ENCODE assay signal across 14 cellular contexts in the genomic region with DNA sequence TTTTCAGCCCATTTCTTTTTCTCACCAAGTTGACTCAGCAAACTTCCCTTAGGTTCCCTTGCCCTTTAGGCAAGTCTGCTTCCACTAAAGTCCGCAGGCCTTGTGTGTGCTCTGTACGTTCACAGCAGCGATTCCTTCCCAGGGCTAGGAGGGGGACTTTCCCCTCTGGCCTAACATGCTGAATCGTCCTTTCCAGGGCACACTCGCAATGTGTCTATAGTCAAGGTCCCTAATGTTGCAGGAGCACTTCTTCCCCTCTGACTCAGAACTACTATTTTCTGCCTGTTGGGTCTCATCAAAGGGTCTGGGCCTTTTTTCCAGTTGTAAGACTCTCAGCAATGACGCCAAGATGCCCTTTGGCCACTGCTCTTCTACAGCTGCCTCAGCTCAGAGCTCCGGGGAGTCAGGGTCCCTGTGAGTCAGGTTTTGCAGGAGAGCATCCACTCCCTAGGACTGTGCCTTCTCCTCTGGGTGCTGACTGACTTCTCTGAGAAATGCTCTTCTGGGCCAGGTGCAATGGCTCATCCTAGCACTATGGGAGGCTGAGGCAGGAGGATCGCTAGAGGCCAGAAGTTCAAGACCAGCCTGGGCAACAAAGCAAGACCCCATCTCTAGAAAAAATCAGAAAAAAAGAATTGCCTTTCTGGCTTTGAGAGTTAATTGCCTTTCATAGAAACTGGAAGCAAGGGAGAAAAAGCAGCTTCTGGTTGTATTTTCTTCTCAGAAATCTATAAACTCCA.
A peak's percentile ranks its signal among the peaks of the same experiment; 100 is the strongest.
DNase-seq lines count a peak whose midpoint lies in the region; ATAC-seq and TF ChIP-seq lines count a peak whose summit lies in the region.
"Had no signal": no experiment of that assay in that cellular context is flagged by ENCODE, and none has a peak within 500 bp of the region (broad histone marks: within the 10 kb centered on the region; RNA-seq: fewer than 3 reads in every experiment).

No MANE protein-coding gene starts in this region.

- H3K79me2 ChIP-seq in smooth muscle cell (ENCODE audit: low read depth) = no peaks in the 10 kb centered on the region

- intact Hi-C loops in A673 (cut with micrococcal nuclease; ENCODE audit: unreplicated experiment) = no loop called here

- 41% methylated on average over 8 of the region's 8 CpGs for WGBS in smooth muscle cell (ENCODE audit: low lambda C conversion rate)

- CTCF ChIA-PET in WTC11 (lab: Charles Lee) = no interaction called here
- CTCF ChIA-PET in A673 (lab: Charles Lee) = no interaction called here

- no peaks in the 10 kb centered on the region for H4K20me1 ChIP-seq in smooth muscle cell (ENCODE audit: low read depth)

- H3K27ac ChIP-seq in smooth muscle cell (ENCODE audit: low read depth) (peak overlapping the region; percentile 68), A673 (ENCODE audit: low read depth, low read length, poor library complexity, severe bottlenecking) (no peak overlapping the region)
- H3K27ac ChIP-seq: 22Rv1 had no signal

- H3K4me2 ChIP-seq in smooth muscle cell = no peak overlapping the region

- no peak for ATAC-seq in WTC11
- no peak for ATAC-seq in GM18873 (IDR thresholded peaks at IDR 0.05; ENCODE audit: low FRiP score, unreplicated experiment)

- H3K4me1 ChIP-seq in smooth muscle cell (ENCODE audit: low read depth) (no peaks in the 10 kb centered on the region), A673 (ENCODE audit: insufficient read depth, low read length, poor library complexity, severe bottlenecking) (no peaks in the 10 kb centered on the region)

- H3K36me3 ChIP-seq in smooth muscle cell (ENCODE audit: low read depth) = no peaks in the 10 kb centered on the region
- no peaks in the 10 kb centered on the region for H3K36me3 ChIP-seq in A673 (ENCODE audit: insufficient read depth, low read length, poor library complexity, severe bottlenecking)

- no peaks in the 10 kb centered on the region for H3K9me3 ChIP-seq in smooth muscle cell (replicated peaks; ENCODE audit: low read depth)
- H3K9me3 ChIP-seq in A673 (ENCODE audit: low read depth, low read length, poor library complexity, severe bottlenecking) = no peaks in the 10 kb centered on the region

- H3K4me3 ChIP-seq in smooth muscle cell (no peak overlapping the region), A673 (ENCODE audit: low read depth, low read length, poor library complexity, severe bottlenecking) (no peak overlapping the region)

- H3F3A ChIP-seq in smooth muscle cell (ENCODE audit: low read depth) = peaks cover 5% of the 10 kb centered on the region

- no peaks in the 10 kb centered on the region for H3K36me3 Mint-ChIP-seq in WTC11
- H3K36me3 Mint-ChIP-seq: naive B cell had no signal

- no peaks in the 10 kb centered on the region for H3K27me3 ChIP-seq in smooth muscle cell (ENCODE audit: low read depth)
- H3K27me3 ChIP-seq in A673 (replicated peaks; ENCODE audit: insufficient read depth, low read depth, low read length, poor library complexity) = no peaks in the 10 kb centered on the region

- POLR2A ChIA-PET in WTC11 (lab: Charles Lee) (no interaction called here), A673 (lab: Charles Lee; ENCODE audit: low non-redundant PET) (no interaction called here)

- no peak overlapping the region for H3K4me3 Mint-ChIP-seq in WTC11
- H3K4me3 Mint-ChIP-seq: naive B cell had no signal

- BruUV-seq in A673 (replicated peaks; lab: Mats Ljungman, UMichigan) = no TSS peak

- H3K27ac Mint-ChIP-seq in WTC11 = no peak overlapping the region

- H2AFZ ChIP-seq in smooth muscle cell (ENCODE audit: low read depth) = no peak overlapping the region

- peak; percentile 33 for DNase-seq in DMS53 (lab: John Stamatoyannopoulos, UW)
- DNase-seq in DMS53 treated with DMSO at 0.1 percent for 48 hours (lab: John Stamatoyannopoulos, UW; ENCODE audit: unreplicated experiment) = no peak
- no peak for DNase-seq in WTC11 (ENCODE audit: low spot score)
- DNase-seq in hepatic stellate cell (ENCODE audit: low spot score) = peak; percentile 57
- no peak for DNase-seq in smooth muscle cell (lab: John Stamatoyannopoulos, UW; ENCODE audit: unreplicated experiment)
- no peak for DNase-seq in amygdala (lab: John Stamatoyannopoulos, UW)
- no peak for DNase-seq in A673 (ENCODE audit: low spot score)
- DNase-seq: cerebellar nuclear complex, COR-L47, naive B cell, NCI-H1417 treated with DMSO at 0.1 percent for 48 hours, SIG-M5 had no signal

- TF ChIP-seq CTCF in WTC11 (IDR thresholded peaks at IDR 0.05) (no peak), smooth muscle cell (IDR thresholded peaks at IDR 0.05; ENCODE audit: borderline replicate concordance, insufficient read depth, poor library complexity, severe bottlenecking) (no peak), A673 (conservative IDR thresholded peaks at IDR 0.05; ENCODE audit: low read depth, low read length) (no peak)

- H3K4me1 Mint-ChIP-seq in WTC11 = peaks cover 11% of the 10 kb centered on the region
- H3K4me1 Mint-ChIP-seq: naive B cell had no signal

- H3K9ac ChIP-seq in smooth muscle cell (ENCODE audit: low read depth) = no peak overlapping the region

- no peaks in the 10 kb centered on the region for H3K9me3 Mint-ChIP-seq in WTC11
- H3K9me3 Mint-ChIP-seq: naive B cell had no signal

- H3K27me3 Mint-ChIP-seq in WTC11 (ENCODE audit: low read depth) = no peaks in the 10 kb centered on the region
- H3K27me3 Mint-ChIP-seq: naive B cell had no signal

TF ChIP-seq in WTC11, 78 proteins besides CTCF, POLR2A, EP300 and RAD21:
- TF ChIP-seq, protein P1, sequence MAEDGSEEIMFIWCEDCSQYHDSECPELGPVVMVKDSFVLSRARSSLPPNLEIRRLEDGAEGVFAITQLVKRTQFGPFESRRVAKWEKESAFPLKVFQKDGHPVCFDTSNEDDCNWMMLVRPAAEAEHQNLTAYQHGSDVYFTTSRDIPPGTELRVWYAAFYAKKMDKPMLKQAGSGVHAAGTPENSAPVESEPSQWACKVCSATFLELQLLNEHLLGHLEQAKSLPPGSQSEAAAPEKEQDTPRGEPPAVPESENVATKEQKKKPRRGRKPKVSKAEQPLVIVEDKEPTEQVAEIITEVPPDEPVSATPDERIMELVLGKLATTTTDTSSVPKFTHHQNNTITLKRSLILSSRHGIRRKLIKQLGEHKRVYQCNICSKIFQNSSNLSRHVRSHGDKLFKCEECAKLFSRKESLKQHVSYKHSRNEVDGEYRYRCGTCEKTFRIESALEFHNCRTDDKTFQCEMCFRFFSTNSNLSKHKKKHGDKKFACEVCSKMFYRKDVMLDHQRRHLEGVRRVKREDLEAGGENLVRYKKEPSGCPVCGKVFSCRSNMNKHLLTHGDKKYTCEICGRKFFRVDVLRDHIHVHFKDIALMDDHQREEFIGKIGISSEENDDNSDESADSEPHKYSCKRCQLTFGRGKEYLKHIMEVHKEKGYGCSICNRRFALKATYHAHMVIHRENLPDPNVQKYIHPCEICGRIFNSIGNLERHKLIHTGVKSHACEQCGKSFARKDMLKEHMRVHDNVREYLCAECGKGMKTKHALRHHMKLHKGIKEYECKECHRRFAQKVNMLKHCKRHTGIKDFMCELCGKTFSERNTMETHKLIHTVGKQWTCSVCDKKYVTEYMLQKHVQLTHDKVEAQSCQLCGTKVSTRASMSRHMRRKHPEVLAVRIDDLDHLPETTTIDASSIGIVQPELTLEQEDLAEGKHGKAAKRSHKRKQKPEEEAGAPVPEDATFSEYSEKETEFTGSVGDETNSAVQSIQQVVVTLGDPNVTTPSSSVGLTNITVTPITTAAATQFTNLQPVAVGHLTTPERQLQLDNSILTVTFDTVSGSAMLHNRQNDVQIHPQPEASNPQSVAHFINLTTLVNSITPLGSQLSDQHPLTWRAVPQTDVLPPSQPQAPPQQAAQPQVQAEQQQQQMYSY (CRISPR knock-in tag; IDR thresholded peaks at IDR 0.05) = no peak
- peak; percentile 56; the same call in 1 of the 2 replicates for TF ChIP-seq ZNF121 (CRISPR knock-in tag; IDR thresholded peaks at IDR 0.05)
TF ChIP-seq in WTC11: peak in this region for 1.

Comparison
In these comparisons a context has a peak if more than half of its experiments do, and no peak if none do; other contexts are left out.
1. DNase-seq: peak in DMS53 (single experiment) and hepatic stellate cell (single experiment); none in DMS53 treated with DMSO at 0.1 percent for 48 hours (single experiment), WTC11 (single experiment), smooth muscle cell (single experiment), amygdala (0 of 56) and A673 (single experiment).